ENCODE assay signal across 15 cellular contexts in the genomic region with DNA sequence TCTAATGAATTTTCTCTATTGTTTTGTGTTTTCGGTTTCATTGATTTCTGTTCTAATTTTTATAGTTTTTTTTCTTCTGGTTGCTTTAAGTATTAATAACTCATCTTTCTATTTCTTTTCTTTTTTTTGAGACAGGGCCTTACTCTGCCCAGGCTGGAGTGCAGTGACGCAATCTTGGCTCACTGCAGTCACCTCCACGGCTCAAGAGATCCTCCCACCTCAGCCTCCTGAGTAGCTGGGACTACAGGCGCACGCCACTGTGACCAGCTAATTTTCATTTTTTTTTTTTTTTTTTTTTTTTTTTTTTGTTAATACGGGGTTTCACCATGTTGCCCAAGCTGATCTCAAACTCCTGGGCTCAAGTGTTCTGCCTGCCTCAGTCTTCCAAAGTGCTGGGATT. TPM values are rescaled to one million over a fixed set of nuclear protein-coding genes. Genes with fewer than 3 reads are reported as not detected.
DNase-seq lines count a peak whose midpoint lies in the region; ATAC-seq, FAIRE-seq and TF ChIP-seq lines count a peak whose summit lies in the region.
"Had no signal": no experiment of that assay in that cellular context is flagged by ENCODE, and none has a peak within 500 bp of the region (broad histone marks: within the 10 kb centered on the region; RNA-seq: fewer than 3 reads in every experiment).

No MANE protein-coding gene starts in this region.

- H2AFZ ChIP-seq in H1 (ENCODE audit: low read length) = no peak overlapping the region

- TF ChIP-seq POLR2A in H1 (IDR thresholded peaks at IDR 0.05; ENCODE audit: control extremely low read depth in 1 of 2, low read depth in 2 of 2, low read length in 2 of 2) = no peak

- WGBS in H1 (ENCODE audit: extremely low coverage in 1 of 2, insufficient coverage in 1 of 2, insufficient read length in 1 of 2, insufficient replicate concordance in 2 of 2, low coverage in 1 of 2, low lambda C conversion rate in 2 of 2, missing lambda C conversion rate in 1 of 2), 2 experiments = 97% methylated on average over 6 of the region's 6 CpGs; no CpG with 5 or more reads in 1 of the 2 experiments

- no peak for TF ChIP-seq CTCF in DOHH2 (IDR thresholded peaks at IDR 0.05; ENCODE audit: low read depth, low read length, poor library complexity, severe bottlenecking)
- TF ChIP-seq CTCF in H1 (IDR thresholded peaks at IDR 0.05; ENCODE audit: control extremely low read depth in 1 of 3, insufficient read depth in 1 of 3, low read depth in 1 of 3, low read length in 3 of 3) = no peak

- H3K27ac ChIP-seq in DOHH2 (ENCODE audit: low read depth, low read length) = peak overlapping the region; percentile 47
- no peak overlapping the region for H3K27ac ChIP-seq in H1 (ENCODE audit: low read depth, low read length)
- H3K27ac ChIP-seq: A549, BLaER1 had no signal

- no peak for DNase-seq in H1 (ENCODE audit: low read depth in 1 of 2, low spot score in 2 of 2)
- no peak for DNase-seq in Ammon's horn (ENCODE audit: low spot score)
- no peak for DNase-seq in stimulated activated CD4-positive, alpha-beta T cell treated with anti-CD3 and anti-CD28 coated beads, Interleukin-4, amount 100 ng/mL, for 1 hour
- DNase-seq: Calu3, DMS 273 treated with DMSO at 0.1 percent for 48 hours, HCEC 1CT, HFFc6, KBM-7 had no signal

- no peak overlapping the region for H2BK120ac ChIP-seq in H1 (replicated peaks; ENCODE audit: low read depth, low read length)

- no peak for FAIRE-seq in H1 (lab: Jason Lieb, UNC)
- FAIRE-seq: A549, GM12891, HepG2 had no signal

- no peak for ATAC-seq in GM21825 (IDR thresholded peaks at IDR 0.05; ENCODE audit: unreplicated experiment)
- ATAC-seq: A549, HepG2 had no signal

- H2BK20ac ChIP-seq in H1 (ENCODE audit: low read length) = no peak overlapping the region

- H4K91ac ChIP-seq in H1 (replicated peaks; ENCODE audit: insufficient read length, low read length) = no peak overlapping the region

- H3K14ac ChIP-seq in H1 (ENCODE audit: insufficient read length) = no peak overlapping the region

- no peak overlapping the region for H4K8ac ChIP-seq in H1 (ENCODE audit: extremely low read depth, insufficient read depth, low read length)

- no peak overlapping the region for H2BK15ac ChIP-seq in H1 (ENCODE audit: low read length)

- no peak overlapping the region for H3K56ac ChIP-seq in H1 (replicated peaks; ENCODE audit: insufficient read length, low read depth, low read length)

- H3K27me3 ChIP-seq in DOHH2 (ENCODE audit: control insufficient read depth, low read length) (no peaks in the 10 kb centered on the region), H1 (replicated peaks in 1 of 4; ENCODE audit: control insufficient read depth in 3 of 4, extremely low read depth in 1 of 4, insufficient read depth in 3 of 4, low read length in 3 of 4) (no peaks in the 10 kb centered on the region)
- H3K27me3 ChIP-seq: BLaER1 had no signal

- CTCF ChIA-PET in H1 (lab: Charles Lee; ENCODE audit: partially characterized antibody) = no interaction called here

- peaks cover 71% of the 10 kb centered on the region for H3F3A ChIP-seq in DOHH2 (ENCODE audit: control insufficient read depth, insufficient read depth)

- peak overlapping the region; percentile 26 for H3K4me2 ChIP-seq in DOHH2 (ENCODE audit: low read length)
- no peak overlapping the region for H3K4me2 ChIP-seq in H1 (ENCODE audit: insufficient read depth in 1 of 2, low read depth in 2 of 2, low read length in 2 of 2)
- H3K4me2 ChIP-seq: A549, BLaER1 had no signal

- no peak overlapping the region for H3K23ac ChIP-seq in H1 (ENCODE audit: insufficient read length)

- POLR2A ChIA-PET in H1 (lab: Charles Lee; ENCODE audit: partially characterized antibody) = no interaction called here

- no peak overlapping the region for H3K9ac ChIP-seq in H1 (replicated peaks in 1 of 4; ENCODE audit: extremely low read depth in 1 of 4, low read depth in 3 of 4, low read length in 3 of 4)
- H3K9ac ChIP-seq: BLaER1 had no signal

- no peak overlapping the region for H2AK5ac ChIP-seq in H1 (ENCODE audit: low read depth, low read length)

- no peak overlapping the region for H2BK5ac ChIP-seq in H1 (ENCODE audit: low read depth, low read length)

- H3K9me3 ChIP-seq in DOHH2 (ENCODE audit: control insufficient read depth, insufficient read depth, low read length) (no peaks in the 10 kb centered on the region), H1 (ENCODE audit: insufficient read depth in 2 of 2, low read depth in 1 of 2, low read length in 1 of 2) (no peaks in the 10 kb centered on the region)
- H3K9me3 ChIP-seq: A549, BLaER1 had no signal

- no peak overlapping the region for H4K5ac ChIP-seq in H1 (ENCODE audit: insufficient read length, low read depth, low read length)

- no peak overlapping the region for H3K4me3 ChIP-seq in DOHH2 (ENCODE audit: low read length)
- H3K4me3 ChIP-seq in H1 (ENCODE audit: extremely low read depth in 1 of 4, insufficient read depth in 2 of 4, low read depth in 3 of 4, low read length in 4 of 4) = no peak overlapping the region
- H3K4me3 ChIP-seq: A549, BLaER1 had no signal

- H3K4me1 ChIP-seq in DOHH2 (ENCODE audit: control insufficient read depth, low read length) = peaks cover 95% of the 10 kb centered on the region
- peaks cover 0 to 7% (median 2%) of the 10 kb centered on the region in 4 experiments; a peak in 2 of 7 replicates for H3K4me1 ChIP-seq in H1 (replicated peaks in 1 of 4; ENCODE audit: control insufficient read depth in 3 of 4, insufficient read depth in 4 of 4, low read length in 3 of 4)
- H3K4me1 ChIP-seq: A549, BLaER1 had no signal

- H4K20me1 ChIP-seq in DOHH2 (ENCODE audit: control insufficient read depth, insufficient read depth, low read depth, low read length) (no peaks in the 10 kb centered on the region), H1 (replicated peaks in 1 of 2; ENCODE audit: control insufficient read depth in 1 of 2, insufficient read depth in 2 of 2, low read length in 2 of 2) (peaks cover 0 to 2% of the 10 kb centered on the region in 2 experiments)
- H4K20me1 ChIP-seq: BLaER1 had no signal

- H3K23me2 ChIP-seq in H1 (ENCODE audit: low read depth, low read length) = no peaks in the 10 kb centered on the region

- TF ChIP-seq EP300 in Ishikawa (IDR thresholded peaks at IDR 0.05; ENCODE audit: borderline replicate concordance) (no peak), H1 (IDR thresholded peaks at IDR 0.05; ENCODE audit: borderline replicate concordance in 1 of 2, low read depth in 2 of 2, low read length in 2 of 2) (no peak)

- H3K79me1 ChIP-seq in H1 (ENCODE audit: low read depth, low read length) = no peaks in the 10 kb centered on the region

- H3K18ac ChIP-seq in H1 (ENCODE audit: extremely low read depth, low read length) = no peak overlapping the region

- H3K79me2 ChIP-seq in DOHH2 (ENCODE audit: control insufficient read depth, low read length) = peaks cover 69% of the 10 kb centered on the region
- H3K79me2 ChIP-seq in H1 (ENCODE audit: control insufficient read depth in 1 of 2, insufficient read depth in 2 of 2, low read length in 2 of 2) = no peaks in the 10 kb centered on the region

- peaks cover 69% of the 10 kb centered on the region for H3K36me3 ChIP-seq in DOHH2 (ENCODE audit: control insufficient read depth, low read length)
- H3K36me3 ChIP-seq in H1 (ENCODE audit: control insufficient read depth in 2 of 4, insufficient read depth in 4 of 4, low read length in 3 of 4) = peaks cover 0 to 13% (median 3%) of the 10 kb centered on the region in 4 experiments; a peak in 3 of 8 replicates

- no peak overlapping the region for H2BK12ac ChIP-seq in H1 (ENCODE audit: low read depth, low read length)

- no peaks in the 10 kb centered on the region for H3K9me2 ChIP-seq in DOHH2 (replicated peaks; ENCODE audit: control insufficient read depth, low read length)

- no peak overlapping the region for H3K4ac ChIP-seq in H1 (replicated peaks; ENCODE audit: insufficient read length, low read depth, low read length)

- no peak for TF ChIP-seq RAD21 in Ishikawa (IDR thresholded peaks at IDR 0.05; ENCODE audit: low read depth)
- no peak for TF ChIP-seq RAD21 in H1 (IDR thresholded peaks at IDR 0.05 in 1 of 2, conservative IDR thresholded peaks at IDR 0.05 in 1 of 2; ENCODE audit: low read depth in 2 of 2, low read length in 2 of 2)

TF ChIP-seq in Ishikawa, 13 proteins besides CTCF, POLR2A, EP300 and RAD21:
- no peak for TF ChIP-seq FOXM1 (IDR thresholded peaks at IDR 0.05; ENCODE audit: borderline replicate concordance, low read depth)
- TF ChIP-seq CEBPB (IDR thresholded peaks at IDR 0.05) = 0 out of 2 replicates have a peak, but pooled peaks have one; percentile 8

TF ChIP-seq in H1, 55 proteins besides CTCF, POLR2A, EP300 and RAD21:
- TF ChIP-seq CTBP2 (IDR thresholded peaks at IDR 0.05; ENCODE audit: borderline replicate concordance, insufficient read depth, insufficient read length, low read length) (no peak), CEBPB (IDR thresholded peaks at IDR 0.05; ENCODE audit: low read depth, low read length) (peak; percentile 46; the same call in 1 of the 2 replicates)

RNA-seq across cellular contexts. Expression of a gene that starts 14.5 kb away (rescaled TPM):
- 23.9 and 26.0 TPM in 2 replicates for total RNA-seq in H1 (2021; fragmentation: NEBNext Ultra II Directional; extraction: Animal tissue kit (Norgen Biotek cat#: 25700))
- polyA plus RNA-seq in H1 (2011; rRNA removed) = 1.2 and 3.2 TPM in 2 replicates
- polyA plus RNA-seq in H1 (2011; cell fraction: cytosol; rRNA removed) = 5.0 TPM
- polyA plus RNA-seq in H1 (2011; cell fraction: nucleus; rRNA removed) = 3.0 TPM
- 5.2 to 9.6 TPM (median 6.9 TPM) in 4 replicates for polyA plus RNA-seq in H1 (2012, experiment 1 of 2)
- 0.62 TPM for polyA plus RNA-seq in H1 (2012, experiment 2 of 2)
- polyA plus RNA-seq in H1 (2013, experiment 1 of 2) = 8.5 TPM
- 8.2 TPM for polyA plus RNA-seq in H1 (2013, experiment 2 of 2)
- polyA minus RNA-seq in H1 (2011; rRNA and poly(A)+ RNA removed) = 23.4 and 24.2 TPM in 2 replicates
- 9.7 TPM for polyA minus RNA-seq in H1 (2011; cell fraction: cytosol; rRNA and poly(A)+ RNA removed)
- polyA minus RNA-seq in H1 (2011; cell fraction: nucleus; rRNA and poly(A)+ RNA removed) = 16.0 TPM
